Comparison of ENCODE assay signal across 20 cellular contexts in the genomic region with DNA sequence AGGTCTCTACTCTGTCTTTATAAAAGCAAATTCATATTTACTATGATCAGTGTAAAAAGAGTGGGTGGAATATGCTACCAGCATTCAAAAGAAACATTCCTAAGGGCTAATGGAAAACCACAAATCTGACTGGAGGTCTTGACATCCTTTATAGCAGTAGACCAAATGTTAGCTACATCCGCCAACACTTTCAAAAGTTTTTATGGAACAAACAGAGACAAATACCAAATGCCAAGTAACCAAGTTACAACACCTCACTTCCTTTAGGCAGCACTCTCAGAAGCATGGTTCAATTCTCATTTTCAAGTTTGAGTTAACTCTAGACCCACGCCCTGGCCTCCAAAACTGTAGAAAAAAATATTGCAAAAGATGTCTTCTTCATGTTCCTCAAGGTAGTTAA.
DNase-seq lines count a peak whose midpoint lies in the region; ATAC-seq and TF ChIP-seq lines count a peak whose summit lies in the region.
"Had no signal": no experiment of that assay in that cellular context is flagged by ENCODE, and none has a peak within 500 bp of the region (broad histone marks: within the 10 kb centered on the region; RNA-seq: fewer than 3 reads in every experiment).

No MANE protein-coding gene starts in this region.

- CTCF ChIA-PET in PC-3 (lab: Charles Lee) = no interaction called here

- 81 to 85% methylated on average over 2 of the region's 2 CpGs for WGBS in lung, 2 donors

- H3K9me2 ChIP-seq in PC-3 (replicated peaks; ENCODE audit: low read length) = no peaks in the 10 kb centered on the region
- no peaks in the 10 kb centered on the region for H3K9me2 ChIP-seq in Karpas-422 (replicated peaks; ENCODE audit: insufficient read depth, low read length)

- H3K27ac ChIP-seq in PC-3 (ENCODE audit: low read length) (peak overlapping the region; percentile 92), lung (ENCODE audit: low read depth in 1 of 2, low read length in 1 of 2) (no peak overlapping the region), Karpas-422 (ENCODE audit: low read length) (no peak overlapping the region)
- H3K27ac ChIP-seq: ascending aorta, right atrium auricular region, upper lobe of left lung had no signal

- DNase-seq in AG09309 (ENCODE audit: low read depth) (peak; percentile 85), PC-3 (peak; percentile 72), dedifferentiated amniotic fluid mesenchymal stem cell (ENCODE audit: extremely low spot score) (peak; percentile 43), lung (ENCODE audit: low spot score) (no peak), Karpas-422 (no peak), LoVo (ENCODE audit: low spot score) (no peak)
- no peak for DNase-seq in activated CD8-positive, alpha-beta memory T cell treated with anti-CD3 and anti-CD28 coated beads for 24 hours
- DNase-seq: activated CD8-positive, alpha-beta T cell treated with anti-CD3 and anti-CD28 coated beads for 36 hours; effector memory CD4-positive, alpha-beta T cell; left colon; naive B cell; NCI-H2171; NK-92 treated with Interleukin-12 subunit alpha and Interleukin-12 subunit beta, amount 100 ng/mL, for 24 hours; SIG-M5; stimulated activated CD4-positive, alpha-beta T cell treated with anti-CD3 and anti-CD28 coated beads, Interleukin-2, amount 100 ng/mL, for 48 hours; upper lobe of left lung had no signal

- no TSS peak for BruUV-seq in PC-3 (replicated peaks; lab: Mats Ljungman, UMichigan)

- no peaks in the 10 kb centered on the region for H3K79me2 ChIP-seq in PC-3 (ENCODE audit: low read length)
- no peaks in the 10 kb centered on the region for H3K79me2 ChIP-seq in Karpas-422 (ENCODE audit: low read length)

- TF ChIP-seq CTCF in AG09309 (IDR thresholded peaks at IDR 0.05; ENCODE audit: control insufficient read depth, insufficient read depth, low read depth, low read length, missing control alignments) (no peak), PC-3 (conservative IDR thresholded peaks at IDR 0.05; ENCODE audit: low read depth, low read length) (no peak), lung (IDR thresholded peaks at IDR 0.05; ENCODE audit: control extremely low read depth, extremely low read depth) (no peak)

- H3K4me2 ChIP-seq in PC-3 (ENCODE audit: low read length) (peak overlapping the region; percentile 73), Karpas-422 (ENCODE audit: low read depth, low read length, poor library complexity, severe bottlenecking) (no peak overlapping the region)

- no peak overlapping the region for H3K4me3 ChIP-seq in AG09309 (ENCODE audit: control insufficient read depth, low read depth, low read length)
- peak overlapping the region; percentile 35; the same call in 1 of the 2 replicates for H3K4me3 ChIP-seq in PC-3 (ENCODE audit: low read length)
- no peak overlapping the region for H3K4me3 ChIP-seq in lung
- H3K4me3 ChIP-seq in Karpas-422 (ENCODE audit: low read length) = no peak overlapping the region
- H3K4me3 ChIP-seq: ascending aorta, right atrium auricular region, upper lobe of left lung had no signal

- H4K20me1 ChIP-seq in PC-3 (ENCODE audit: low read length) (no peaks in the 10 kb centered on the region), Karpas-422 (ENCODE audit: insufficient read depth, low read depth, low read length) (no peaks in the 10 kb centered on the region)

- intact Hi-C loops in PC-3 (cut with micrococcal nuclease) = loop anchor here (1.0 to 10.0 kb wide), 5 partner anchors 34 to 292 kb away; no protein-coding TSS in a partner anchor

- H3K36me3 ChIP-seq in PC-3 (ENCODE audit: low read depth, low read length) (no peaks in the 10 kb centered on the region), lung (ENCODE audit: control insufficient read depth in 2 of 2, insufficient read depth in 2 of 2, low read length in 2 of 2) (no peaks in the 10 kb centered on the region), Karpas-422 (ENCODE audit: insufficient read depth, low read length) (no peaks in the 10 kb centered on the region)
- H3K36me3 ChIP-seq: ascending aorta, right atrium auricular region, upper lobe of left lung had no signal

- ATAC-seq in PC-3 = peak; percentile 83
- ATAC-seq in lung (ENCODE audit: insufficient read depth, low FRiP score) = peak; percentile 11
- ATAC-seq in GM19328 (IDR thresholded peaks at IDR 0.05; ENCODE audit: unreplicated experiment) = no peak
- ATAC-seq: activated CD8-positive, alpha-beta T cell treated with anti-CD3 and anti-CD28 coated beads for 36 hours; activated T-helper 17 cell treated with anti-CD3 and anti-CD28 coated beads, Interleukin-2, amount 50 U/mL, for 72 hours; left colon had no signal

- H3K27me3 ChIP-seq in PC-3 (ENCODE audit: low read length) (no peaks in the 10 kb centered on the region), lung (ENCODE audit: control insufficient read depth, insufficient read depth) (no peaks in the 10 kb centered on the region), Karpas-422 (ENCODE audit: low read length) (no peaks in the 10 kb centered on the region; the same call in 1 of the 2 replicates)
- H3K27me3 ChIP-seq: ascending aorta, right atrium auricular region, upper lobe of left lung had no signal

- POLR2A ChIA-PET in PC-3 (lab: Charles Lee; ENCODE audit: unreplicated experiment) = no interaction called here

- H3K4me1 ChIP-seq in PC-3 (ENCODE audit: insufficient read depth, low read length) (peaks cover 29% of the 10 kb centered on the region), lung (ENCODE audit: control insufficient read depth in 2 of 2, insufficient read depth in 2 of 2, low read length in 2 of 2) (peaks cover 0 to 1% of the 10 kb centered on the region in 2 donors), Karpas-422 (ENCODE audit: low read length) (no peaks in the 10 kb centered on the region)

- peak overlapping the region; percentile 55 for H3K9ac ChIP-seq in PC-3 (ENCODE audit: low read length)
- H3K9ac ChIP-seq in Karpas-422 (ENCODE audit: low read length) = no peak overlapping the region

- H3K9me3 ChIP-seq in PC-3 (ENCODE audit: low read length) = no peaks in the 10 kb centered on the region
- no peaks in the 10 kb centered on the region for H3K9me3 ChIP-seq in lung (ENCODE audit: control insufficient read depth in 2 of 2, insufficient read depth in 1 of 2, low read length in 1 of 2)
- no peaks in the 10 kb centered on the region for H3K9me3 ChIP-seq in Karpas-422 (ENCODE audit: low read length)
- H3K9me3 ChIP-seq: ascending aorta, right atrium auricular region, upper lobe of left lung had no signal

- H2AFZ ChIP-seq in PC-3 (ENCODE audit: low read length) = no peak overlapping the region
- no peak overlapping the region for H2AFZ ChIP-seq in Karpas-422 (ENCODE audit: low read length)

- H3F3A ChIP-seq in PC-3 (ENCODE audit: low read length, unreplicated experiment) = no peaks in the 10 kb centered on the region

Comparison
In these comparisons a context has a peak if more than half of its experiments do, and no peak if none do; other contexts are left out.
1. DNase-seq: peak in AG09309 (single experiment), PC-3 (single experiment) and dedifferentiated amniotic fluid mesenchymal stem cell (single experiment); none in lung (single experiment), Karpas-422 (single experiment), activated CD8-positive, alpha-beta memory T cell treated with anti-CD3 and anti-CD28 coated beads for 24 hours (single experiment) and LoVo (single experiment).